ENCODE assay signal across 24 cellular contexts in genomic region chr16:68071547-68071901, GRCh38. TPM values are rescaled to one million over a fixed set of nuclear protein-coding genes. Genes with fewer than 3 reads are reported as not detected.
DNase-seq lines count a peak whose midpoint lies in the region; ATAC-seq and TF ChIP-seq lines count a peak whose summit lies in the region.
"Had no signal": no experiment of that assay in that cellular context is flagged by ENCODE, and none has a peak within 500 bp of the region (broad histone marks: within the 10 kb centered on the region; RNA-seq: fewer than 3 reads in every experiment).

No MANE protein-coding gene starts in this region.

- WGBS in mesenchymal stem cell: no CpG with 5 or more reads among the region's 1 CpG

- H3K9me2 ChIP-seq in DOHH2 (replicated peaks; ENCODE audit: control insufficient read depth, low read length): no peaks in the 10 kb centered on the region

- H3K4me3 ChIP-seq in DOHH2 (ENCODE audit: low read length): peak overlapping the region; percentile 50
- H3K4me3 ChIP-seq in rectal smooth muscle tissue (ENCODE audit: low read length): no peak overlapping the region
- peak overlapping the region in 1 of 2 experiments; percentile 21 for H3K4me3 ChIP-seq in mesenchymal stem cell (ENCODE audit: insufficient read depth in 1 of 2, low read depth in 1 of 2, low read length in 2 of 2)
- H3K4me3 ChIP-seq: GM23338, MG63, PC-9, upper lobe of left lung had no signal

- H2BK120ac ChIP-seq in mesenchymal stem cell (ENCODE audit: low read depth, low read length): no peak overlapping the region

- H3K27me3 ChIP-seq in DOHH2 (ENCODE audit: control insufficient read depth, low read length) (no peaks in the 10 kb centered on the region), rectal smooth muscle tissue (ENCODE audit: control insufficient read depth, insufficient read depth, low read length) (no peaks in the 10 kb centered on the region), mesenchymal stem cell (ENCODE audit: control insufficient read depth in 1 of 2, insufficient read depth in 1 of 2, low read length in 2 of 2) (no peaks in the 10 kb centered on the region)
- H3K27me3 ChIP-seq: MG63, upper lobe of left lung had no signal

- H3F3A ChIP-seq in DOHH2 (ENCODE audit: control insufficient read depth, insufficient read depth): peaks cover 19% of the 10 kb centered on the region

- DNase-seq in activated CD8-positive, alpha-beta memory T cell treated with anti-CD3 and anti-CD28 coated beads, Interleukin-2, amount 10 ng/mL, durations not matched to agents 7 days and 5 days: no peak
- DNase-seq in activated CD8-positive, alpha-beta memory T cell treated with anti-CD3 and anti-CD28 coated beads, Interleukin-2, amount 50 U/mL, for 4 hours: no peak
- DNase-seq in activated T-helper 2 cell treated with anti-CD3 and anti-CD28 coated beads, Interferon-gamma antibody, Interleukin-2, Interleukin-4, amounts not matched to agents 10 μg/mL and 5 μg/mL and 100 μg/mL, durations not matched to agents 14 hours and 24 hours and 36 hours (ENCODE audit: low spot score): no peak
- DNase-seq in mesenchymal stem cell: no peak
- DNase-seq in Right ventricle myocardium inferior (ENCODE audit: missing footprints): no peak
- DNase-seq: activated CD4-positive, alpha-beta T cell treated with anti-CD3 and anti-CD28 coated beads, Interleukin-2, amount 50 U/mL, for 48 hours; DMS79 treated with DMSO at 0.1 percent for 48 hours; NCI-H1436 treated with DMSO at 0.1 percent for 48 hours; NCI-H2171 treated with DMSO at 0.1 percent for 48 hours; NCI-H774; nephron progenitor cell; upper lobe of left lung had no signal

- H3K9me3 Mint-ChIP-seq in activated CD8-positive, alpha-beta memory T cell treated with anti-CD3 and anti-CD28 coated beads, Interleukin-2, amount 10 ng/mL, durations not matched to agents 7 days and 5 days (ENCODE audit: low read depth): no peaks in the 10 kb centered on the region
- H3K9me3 Mint-ChIP-seq in activated T-helper 2 cell treated with anti-CD3 and anti-CD28 coated beads, Interferon-gamma antibody, Interleukin-2, Interleukin-4, amounts not matched to agents 10 μg/mL and 5 μg/mL and 100 μg/mL, durations not matched to agents 14 hours and 24 hours and 36 hours: no peaks in the 10 kb centered on the region
- H3K9me3 Mint-ChIP-seq: GM23338, memory B cell, nephron progenitor cell had no signal

- H3K4me2 ChIP-seq in DOHH2 (ENCODE audit: low read length) (peak overlapping the region; percentile 69), mesenchymal stem cell (ENCODE audit: low read length, poor library complexity, severe bottlenecking) (no peak overlapping the region)
- H3K4me2 ChIP-seq: GM23338, PC-9 had no signal

- TF ChIP-seq CTCF in DOHH2 (IDR thresholded peaks at IDR 0.05; ENCODE audit: low read depth, low read length, poor library complexity, severe bottlenecking): no peak

- H4K20me1 ChIP-seq in DOHH2 (ENCODE audit: control insufficient read depth, insufficient read depth, low read depth, low read length): no peaks in the 10 kb centered on the region

- no peak overlapping the region for H2AK5ac ChIP-seq in mesenchymal stem cell (ENCODE audit: low read length, severe bottlenecking)

- no peak overlapping the region for H4K91ac ChIP-seq in mesenchymal stem cell (ENCODE audit: low read length)

- no peak overlapping the region for H2BK12ac ChIP-seq in mesenchymal stem cell (ENCODE audit: low read length in 2 of 2)

- no peak overlapping the region for H4K8ac ChIP-seq in mesenchymal stem cell (ENCODE audit: low read length)

- H3K27ac Mint-ChIP-seq in activated CD8-positive, alpha-beta memory T cell treated with anti-CD3 and anti-CD28 coated beads, Interleukin-2, amount 10 ng/mL, durations not matched to agents 7 days and 5 days: peak overlapping the region; percentile 95
- H3K27ac Mint-ChIP-seq in activated T-helper 2 cell treated with anti-CD3 and anti-CD28 coated beads, Interferon-gamma antibody, Interleukin-2, Interleukin-4, amounts not matched to agents 10 μg/mL and 5 μg/mL and 100 μg/mL, durations not matched to agents 14 hours and 24 hours and 36 hours: peak overlapping the region; percentile 87
- H3K27ac Mint-ChIP-seq: GM23338, memory B cell had no signal

- intact Hi-C loops in activated T-helper 2 cell treated with anti-CD3 and anti-CD28 coated beads, Interferon-gamma antibody, Interleukin-2, Interleukin-4, amounts not matched to agents 10 μg/mL and 5 μg/mL and 100 μg/mL, durations not matched to agents 14 hours and 24 hours and 36 hours (cut with micrococcal nuclease): no loop called here
- intact Hi-C loops in Right ventricle myocardium inferior (cut with DNase I): no loop called here

- H3K79me2 ChIP-seq in DOHH2 (ENCODE audit: control insufficient read depth, low read length): no peaks in the 10 kb centered on the region

- no peak overlapping the region for H3K18ac ChIP-seq in mesenchymal stem cell (ENCODE audit: low read depth in 1 of 2, low read length in 2 of 2)

- H3K4me1 ChIP-seq in DOHH2 (ENCODE audit: control insufficient read depth, low read length): peaks cover 70% of the 10 kb centered on the region
- peaks cover 5% of the 10 kb centered on the region for H3K4me1 ChIP-seq in rectal smooth muscle tissue (ENCODE audit: control insufficient read depth, insufficient read depth, low read length)
- H3K4me1 ChIP-seq in mesenchymal stem cell (ENCODE audit: control insufficient read depth, insufficient read depth, low read depth, low read length): peaks cover 24% of the 10 kb centered on the region

- H3K27me3 Mint-ChIP-seq in activated CD8-positive, alpha-beta memory T cell treated with anti-CD3 and anti-CD28 coated beads, Interleukin-2, amount 10 ng/mL, durations not matched to agents 7 days and 5 days: no peaks in the 10 kb centered on the region
- H3K27me3 Mint-ChIP-seq in activated T-helper 2 cell treated with anti-CD3 and anti-CD28 coated beads, Interferon-gamma antibody, Interleukin-2, Interleukin-4, amounts not matched to agents 10 μg/mL and 5 μg/mL and 100 μg/mL, durations not matched to agents 14 hours and 24 hours and 36 hours (ENCODE audit: low read depth): no peaks in the 10 kb centered on the region
- H3K27me3 Mint-ChIP-seq: memory B cell had no signal

- no peak overlapping the region for H2BK5ac ChIP-seq in mesenchymal stem cell (ENCODE audit: low read depth, low read length, poor library complexity, severe bottlenecking)

- no peak overlapping the region for H3K4ac ChIP-seq in mesenchymal stem cell (ENCODE audit: low read depth in 1 of 2, low read length in 2 of 2)

- no peak overlapping the region for H2BK15ac ChIP-seq in mesenchymal stem cell (ENCODE audit: low read depth, poor library complexity, severe bottlenecking)

- no peak overlapping the region for H2AFZ ChIP-seq in mesenchymal stem cell (ENCODE audit: low read depth, low read length)
- H2AFZ ChIP-seq: GM23338, PC-9 had no signal

- H3K27ac ChIP-seq in DOHH2 (ENCODE audit: low read depth, low read length): peak overlapping the region; percentile 73
- peak overlapping the region; percentile 1 for H3K27ac ChIP-seq in rectal smooth muscle tissue (ENCODE audit: low read depth, low read length)
- no peak overlapping the region for H3K27ac ChIP-seq in mesenchymal stem cell (ENCODE audit: low read length, poor library complexity, severe bottlenecking)
- H3K27ac ChIP-seq: PC-9 had no signal

- peaks cover 54% of the 10 kb centered on the region for H3K36me3 Mint-ChIP-seq in activated CD8-positive, alpha-beta memory T cell treated with anti-CD3 and anti-CD28 coated beads, Interleukin-2, amount 10 ng/mL, durations not matched to agents 7 days and 5 days
- H3K36me3 Mint-ChIP-seq in activated T-helper 2 cell treated with anti-CD3 and anti-CD28 coated beads, Interferon-gamma antibody, Interleukin-2, Interleukin-4, amounts not matched to agents 10 μg/mL and 5 μg/mL and 100 μg/mL, durations not matched to agents 14 hours and 24 hours and 36 hours (ENCODE audit: low read depth): peaks cover 80% of the 10 kb centered on the region

- H3K9ac ChIP-seq in rectal smooth muscle tissue (ENCODE audit: low read length) (no peak overlapping the region), mesenchymal stem cell (ENCODE audit: low read length) (no peak overlapping the region)

- H3K4me3 Mint-ChIP-seq in activated CD8-positive, alpha-beta memory T cell treated with anti-CD3 and anti-CD28 coated beads, Interleukin-2, amount 10 ng/mL, durations not matched to agents 7 days and 5 days: no peak overlapping the region
- no peak overlapping the region for H3K4me3 Mint-ChIP-seq in activated T-helper 2 cell treated with anti-CD3 and anti-CD28 coated beads, Interferon-gamma antibody, Interleukin-2, Interleukin-4, amounts not matched to agents 10 μg/mL and 5 μg/mL and 100 μg/mL, durations not matched to agents 14 hours and 24 hours and 36 hours (ENCODE audit: low read depth)
- H3K4me3 Mint-ChIP-seq: GM23338, memory B cell, nephron progenitor cell had no signal

- no peak overlapping the region for H3K14ac ChIP-seq in mesenchymal stem cell (ENCODE audit: low read length in 2 of 2)

- ATAC-seq in activated CD8-positive, alpha-beta memory T cell treated with anti-CD3 and anti-CD28 coated beads, Interleukin-2, amount 10 ng/mL, durations not matched to agents 7 days and 5 days: no peak
- no peak for ATAC-seq in GM21381 (IDR thresholded peaks at IDR 0.05; ENCODE audit: unreplicated experiment)
- no peak for ATAC-seq in Right ventricle myocardium inferior
- ATAC-seq: GM23338 had no signal

- H3K9me3 ChIP-seq in DOHH2 (ENCODE audit: control insufficient read depth, insufficient read depth, low read length) (no peaks in the 10 kb centered on the region), mesenchymal stem cell (ENCODE audit: control insufficient read depth, low read length) (no peaks in the 10 kb centered on the region)
- H3K9me3 ChIP-seq: MG63, upper lobe of left lung had no signal

- H3K36me3 ChIP-seq in DOHH2 (ENCODE audit: control insufficient read depth, low read length) (peaks cover 50% of the 10 kb centered on the region), rectal smooth muscle tissue (ENCODE audit: control insufficient read depth, insufficient read depth, low read length) (peaks cover 27% of the 10 kb centered on the region), mesenchymal stem cell (ENCODE audit: control insufficient read depth in 1 of 2, insufficient read depth in 2 of 2, low read depth in 1 of 2, low read length in 2 of 2) (peaks cover 49 to 60% of the 10 kb centered on the region in 2 experiments)
- H3K36me3 ChIP-seq: MG63 had no signal

- H3K79me1 ChIP-seq in mesenchymal stem cell (replicated peaks; ENCODE audit: low read length, poor library complexity, severe bottlenecking): no peaks in the 10 kb centered on the region

- H3K23ac ChIP-seq in mesenchymal stem cell (ENCODE audit: low read length in 2 of 2): no peak overlapping the region

- H3K4me1 Mint-ChIP-seq in activated CD8-positive, alpha-beta memory T cell treated with anti-CD3 and anti-CD28 coated beads, Interleukin-2, amount 10 ng/mL, durations not matched to agents 7 days and 5 days: peaks cover 82% of the 10 kb centered on the region
- peaks cover 74% of the 10 kb centered on the region for H3K4me1 Mint-ChIP-seq in activated T-helper 2 cell treated with anti-CD3 and anti-CD28 coated beads, Interferon-gamma antibody, Interleukin-2, Interleukin-4, amounts not matched to agents 10 μg/mL and 5 μg/mL and 100 μg/mL, durations not matched to agents 14 hours and 24 hours and 36 hours (ENCODE audit: low read depth)
- H3K4me1 Mint-ChIP-seq: GM23338 had no signal

- CTCF ChIA-PET in activated CD8-positive, alpha-beta memory T cell treated with anti-CD3 and anti-CD28 coated beads, Interleukin-2, amount 10 ng/mL, durations not matched to agents 7 days and 5 days (lab: Charles Lee): interaction anchor here (0.6 to 17.1 kb wide), 6 partner anchors 11 to 255 kb away, joined by 3 to 211 read pairs (median 4); partner anchors contain the start of gene NFATC3

RNA-seq across cellular contexts. Expression of gene NFATC3, which starts 13.6 kb away (rescaled TPM):
- total RNA-seq in activated CD8-positive, alpha-beta memory T cell treated with anti-CD3 and anti-CD28 coated beads, Interleukin-2, amount 10 ng/mL, durations not matched to agents 7 days and 5 days: 100 to 1,000 TPM; 176 to 183 TPM
- 136 and 146 TPM in 2 replicates for total RNA-seq in activated T-helper 2 cell treated with anti-CD3 and anti-CD28 coated beads, Interferon-gamma antibody, Interleukin-2, Interleukin-4, amounts not matched to agents 10 μg/mL and 5 μg/mL and 100 μg/mL, durations not matched to agents 14 hours and 24 hours and 36 hours
- polyA plus RNA-seq in mesenchymal stem cell (2013, experiment 1 of 2): 11.8 TPM
- polyA plus RNA-seq in mesenchymal stem cell (2013, experiment 2 of 2): 11.8 TPM
- 23.7 TPM for total RNA-seq in Right ventricle myocardium inferior

RNA-seq across cellular contexts. Expression of gene DUS2, which starts 48.4 kb away (rescaled TPM):
- total RNA-seq in activated CD8-positive, alpha-beta memory T cell treated with anti-CD3 and anti-CD28 coated beads, Interleukin-2, amount 10 ng/mL, durations not matched to agents 7 days and 5 days: 10 to 100 TPM; 28.4 to 32.0 TPM
- total RNA-seq in activated T-helper 2 cell treated with anti-CD3 and anti-CD28 coated beads, Interferon-gamma antibody, Interleukin-2, Interleukin-4, amounts not matched to agents 10 μg/mL and 5 μg/mL and 100 μg/mL, durations not matched to agents 14 hours and 24 hours and 36 hours: 31.2 and 34.3 TPM in 2 replicates
- polyA plus RNA-seq in mesenchymal stem cell (2013, experiment 1 of 2): 5.1 TPM
- polyA plus RNA-seq in mesenchymal stem cell (2013, experiment 2 of 2): 5.3 TPM
- total RNA-seq in Right ventricle myocardium inferior: 7.0 TPM

RNA-seq across cellular contexts. Expression of gene DDX28, which starts 48.5 kb away (rescaled TPM):
- 10 to 100 TPM; 14.8 to 20.8 TPM for total RNA-seq in activated CD8-positive, alpha-beta memory T cell treated with anti-CD3 and anti-CD28 coated beads, Interleukin-2, amount 10 ng/mL, durations not matched to agents 7 days and 5 days
- 19.3 TPM in 2 replicates for total RNA-seq in activated T-helper 2 cell treated with anti-CD3 and anti-CD28 coated beads, Interferon-gamma antibody, Interleukin-2, Interleukin-4, amounts not matched to agents 10 μg/mL and 5 μg/mL and 100 μg/mL, durations not matched to agents 14 hours and 24 hours and 36 hours
- 4.4 TPM for polyA plus RNA-seq in mesenchymal stem cell (2013, experiment 1 of 2)
- 4.6 TPM for polyA plus RNA-seq in mesenchymal stem cell (2013, experiment 2 of 2)
- 7.5 TPM for total RNA-seq in Right ventricle myocardium inferior

RNA-seq across cellular contexts. Expression of gene DPEP2NB, which starts 55.8 kb away (rescaled TPM):
- not detected for total RNA-seq in activated CD8-positive, alpha-beta memory T cell treated with anti-CD3 and anti-CD28 coated beads, Interleukin-2, amount 10 ng/mL, durations not matched to agents 7 days and 5 days
- total RNA-seq in activated T-helper 2 cell treated with anti-CD3 and anti-CD28 coated beads, Interferon-gamma antibody, Interleukin-2, Interleukin-4, amounts not matched to agents 10 μg/mL and 5 μg/mL and 100 μg/mL, durations not matched to agents 14 hours and 24 hours and 36 hours: not detected in 2 replicates
- polyA plus RNA-seq in mesenchymal stem cell (2013, experiment 1 of 2): not detected
- not detected for polyA plus RNA-seq in mesenchymal stem cell (2013, experiment 2 of 2)
- not detected for total RNA-seq in Right ventricle myocardium inferior
- total RNA-seq: A673, aorta, cerebellum, GM23338, kidney epithelial cell, PC-9, pulmonary artery endothelial cell, upper lobe of left lung had no signal
- polyA plus RNA-seq: aorta, GM23338 had no signal
